12 cellular contexts compared by ENCODE assay signal in the genomic region with DNA sequence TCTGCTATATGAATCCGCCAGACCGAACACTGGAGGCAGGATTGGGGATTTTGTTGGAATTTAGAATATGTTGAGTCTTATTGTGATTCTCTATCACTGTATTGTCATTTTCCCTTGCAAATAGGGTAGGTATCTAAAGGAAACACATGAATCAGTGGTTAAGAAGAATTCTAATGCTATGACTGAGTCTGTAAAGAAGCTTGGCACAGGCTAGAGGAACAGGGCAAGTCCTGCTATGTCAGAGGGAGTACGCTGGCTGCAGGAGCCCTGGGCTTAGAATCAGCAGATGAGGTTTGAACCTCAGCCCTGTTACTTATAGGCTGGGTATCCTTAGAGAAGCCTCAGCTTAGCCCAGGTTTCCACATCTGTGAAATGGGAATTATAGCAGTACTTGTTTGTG.
A peak's percentile ranks its signal among the peaks of the same experiment; 100 is the strongest.
DNase-seq lines count a peak whose midpoint lies in the region; ATAC-seq and TF ChIP-seq lines count a peak whose summit lies in the region.
"Had no signal": no experiment of that assay in that cellular context is flagged by ENCODE, and none has a peak within 500 bp of the region (broad histone marks: within the 10 kb centered on the region; RNA-seq: fewer than 3 reads in every experiment).

No MANE protein-coding gene starts in this region.

- no peaks in the 10 kb centered on the region for H3K4me1 ChIP-seq in breast epithelium
- H3K4me1 ChIP-seq: upper lobe of right lung had no signal

- H3K4me3 Mint-ChIP-seq in MCF 10A (ENCODE audit: unreplicated experiment): no peak overlapping the region
- no peak overlapping the region for H3K4me3 Mint-ChIP-seq in stimulated activated memory B cell treated with anti-CD40 and anti-IgM and Interleukin-4, amounts not matched to agents 10 μg/mL and 1 μg/mL and 100 μg/mL, for 72 hours

- H3K9me3 Mint-ChIP-seq in MCF 10A (ENCODE audit: unreplicated experiment): no peaks in the 10 kb centered on the region
- peaks cover 3% of the 10 kb centered on the region for H3K9me3 Mint-ChIP-seq in stimulated activated memory B cell treated with anti-CD40 and anti-IgM and Interleukin-4, amounts not matched to agents 10 μg/mL and 1 μg/mL and 100 μg/mL, for 72 hours

- POLR2A ChIA-PET in MCF 10A (lab: Yijun Ruan, JAX): interaction anchor here (0.7 to 4.7 kb wide), 36 partner anchors 9 to 302 kb away, joined by 3 to 54 read pairs (median 6); a partner anchor contains a TSS

- no peaks in the 10 kb centered on the region for H3K36me3 ChIP-seq in breast epithelium
- H3K36me3 ChIP-seq: upper lobe of right lung had no signal

- TF ChIP-seq POLR2A in breast epithelium (IDR thresholded peaks at IDR 0.05): no peak

- ATAC-seq in SK-N-SH treated with all-trans-retinoic acid at 6 μM for 48 hours (peak; percentile 97), GM18870 (IDR thresholded peaks at IDR 0.05; ENCODE audit: unreplicated experiment) (no peak)
- no peak for ATAC-seq in stimulated activated memory B cell treated with anti-CD40 and anti-IgM and Interleukin-4, amounts not matched to agents 10 μg/mL and 1 μg/mL and 100 μg/mL, for 72 hours
- ATAC-seq: upper lobe of right lung had no signal

- intact Hi-C loops in MCF 10A (cut with micrococcal nuclease): loop anchor here (1.0 to 10.0 kb wide), 3 partner anchors 28 to 281 kb away; no protein-coding TSS in a partner anchor
- intact Hi-C loops in breast epithelium (cut with DNase I; ENCODE audit: low total_unique reads): no loop called here

- H3K4me3 ChIP-seq in breast epithelium (no peak overlapping the region), fibroblast of pulmonary artery (replicated peaks; ENCODE audit: low read depth, low read length) (no peak overlapping the region)
- H3K4me3 ChIP-seq: A549, upper lobe of right lung had no signal

- H3K9me3 ChIP-seq in breast epithelium: no peaks in the 10 kb centered on the region
- H3K9me3 ChIP-seq: upper lobe of right lung had no signal

- no TSS peak for BruUV-seq in MCF 10A (replicated peaks; lab: Mats Ljungman, UMichigan)

- DNase-seq in MCF 10A (ENCODE audit: unreplicated experiment): peak; percentile 86
- no peak for DNase-seq in breast epithelium (ENCODE audit: low spot score in 2 of 2)
- DNase-seq in fibroblast of pulmonary artery (ENCODE audit: low read depth): peak; percentile 93
- DNase-seq in activated CD4-positive, alpha-beta T cell treated with anti-CD3 and anti-CD28 coated beads for 1 hour: no peak
- no peak for DNase-seq in SIG-M5 (lab: John Stamatoyannopoulos, UW)
- DNase-seq: anterior cingulate cortex, NCI-H2171, upper lobe of right lung had no signal

- CTCF ChIA-PET in MCF 10A (lab: Yijun Ruan, JAX): interaction anchor here (0.5 to 1.4 kb wide), 8 partner anchors 13 to 318 kb away, joined by 3 to 5 read pairs (median 3); no protein-coding TSS in a partner anchor

- H3K27me3 ChIP-seq in breast epithelium: no peaks in the 10 kb centered on the region
- H3K27me3 ChIP-seq: upper lobe of right lung had no signal

- peaks cover 49% of the 10 kb centered on the region for H3K4me1 Mint-ChIP-seq in MCF 10A (ENCODE audit: insufficient read depth, unreplicated experiment)
- H3K4me1 Mint-ChIP-seq in stimulated activated memory B cell treated with anti-CD40 and anti-IgM and Interleukin-4, amounts not matched to agents 10 μg/mL and 1 μg/mL and 100 μg/mL, for 72 hours: peaks cover 25% of the 10 kb centered on the region

- H3K27ac ChIP-seq in breast epithelium: no peak overlapping the region
- H3K27ac ChIP-seq: upper lobe of right lung had no signal

- H3K36me3 Mint-ChIP-seq in MCF 10A (ENCODE audit: insufficient read depth, unreplicated experiment): peaks cover 5% of the 10 kb centered on the region
- H3K36me3 Mint-ChIP-seq in stimulated activated memory B cell treated with anti-CD40 and anti-IgM and Interleukin-4, amounts not matched to agents 10 μg/mL and 1 μg/mL and 100 μg/mL, for 72 hours: peaks cover 20% of the 10 kb centered on the region

- TF ChIP-seq CTCF in MCF 10A (IDR thresholded peaks at IDR 0.05; ENCODE audit: unreplicated experiment) (no peak), breast epithelium (IDR thresholded peaks at IDR 0.05) (no peak), fibroblast of pulmonary artery (IDR thresholded peaks at IDR 0.05; ENCODE audit: low read length, missing control alignments) (no peak)

- no peaks in the 10 kb centered on the region for H3K27me3 Mint-ChIP-seq in MCF 10A (ENCODE audit: insufficient read depth, unreplicated experiment)
- H3K27me3 Mint-ChIP-seq in stimulated activated memory B cell treated with anti-CD40 and anti-IgM and Interleukin-4, amounts not matched to agents 10 μg/mL and 1 μg/mL and 100 μg/mL, for 72 hours: no peaks in the 10 kb centered on the region

- H3K27ac Mint-ChIP-seq in MCF 10A (ENCODE audit: low read depth, unreplicated experiment): peak overlapping the region; percentile 96
- peak overlapping the region; percentile 69 for H3K27ac Mint-ChIP-seq in stimulated activated memory B cell treated with anti-CD40 and anti-IgM and Interleukin-4, amounts not matched to agents 10 μg/mL and 1 μg/mL and 100 μg/mL, for 72 hours

TF ChIP-seq in SK-N-SH treated with all-trans-retinoic acid at 6 μM for 48 hours, 23 proteins besides CTCF, POLR2A, EP300 and RAD21:
- TF ChIP-seq ISL1 (CRISPR knock-in tag; IDR thresholded peaks at IDR 0.05): 0 out of 2 replicates have a peak, but pooled peaks have one; percentile 13
- no peak for TF ChIP-seq RARB (CRISPR knock-in tag; IDR thresholded peaks at IDR 0.05)

Comparison
In these comparisons a context has a peak if more than half of its experiments do, and no peak if none do; other contexts are left out.
1. DNase-seq: peak in MCF 10A (single experiment) and fibroblast of pulmonary artery (single experiment); none in breast epithelium (0 of 2), activated CD4-positive, alpha-beta T cell treated with anti-CD3 and anti-CD28 coated beads for 1 hour (single experiment) and SIG-M5 (single experiment).